ENCODE assay signal across 1 cellular context in genomic region chr6:33732819-33733218, GRCh38.
TF ChIP-seq lines count a peak whose summit lies in the region.

No MANE protein-coding gene starts in this region.

TF ChIP-seq in IMR-90, 13 proteins besides CTCF, POLR2A, EP300 and RAD21:
- TF ChIP-seq USF2 (IDR thresholded peaks at IDR 0.05; ENCODE audit: low read depth, low read length): no peak
- no peak for TF ChIP-seq RCOR1 (IDR thresholded peaks at IDR 0.05; ENCODE audit: insufficient replicate concordance, low read length)
- TF ChIP-seq RFX5 (IDR thresholded peaks at IDR 0.05; ENCODE audit: low read depth, low read length): no peak
- peak; percentile 46; the same call in 1 of the 2 replicates for TF ChIP-seq NFE2L2 (IDR thresholded peaks at IDR 0.05; ENCODE audit: low read depth, low read length)
